In genomic region chr2:223797073-223797472, GRCh38 we compare ENCODE assay signal across 12 cellular contexts. TPM values are rescaled to one million over a fixed set of nuclear protein-coding genes. Genes with fewer than 3 reads are reported as not detected.
DNase-seq lines count a peak whose midpoint lies in the region; ATAC-seq and TF ChIP-seq lines count a peak whose summit lies in the region.
"Had no signal": no experiment of that assay in that cellular context is flagged by ENCODE, and none has a peak within 500 bp of the region (broad histone marks: within the 10 kb centered on the region; RNA-seq: fewer than 3 reads in every experiment).

No MANE protein-coding gene starts in this region.

- H3K27ac Mint-ChIP-seq in chondrocyte (ENCODE audit: unreplicated experiment) = peak overlapping the region; percentile 88
- peak overlapping the region; percentile 78 for H3K27ac Mint-ChIP-seq in mesothelial cell of epicardium

- H3K4me3 ChIP-seq in A673 (ENCODE audit: low read depth, low read length, poor library complexity, severe bottlenecking) (no peak overlapping the region), MG63 (no peak overlapping the region)
- H3K4me3 ChIP-seq: skin epidermis had no signal

- CTCF ChIA-PET in A673 (lab: Charles Lee) = interaction anchor here (1.5 kb wide), 1 partner anchor 825 kb away, joined by 13 read pairs; no protein-coding TSS in a partner anchor

- peaks cover 4% of the 10 kb centered on the region for H3K9me3 ChIP-seq in A673 (ENCODE audit: low read depth, low read length, poor library complexity, severe bottlenecking)
- H3K9me3 ChIP-seq in MG63 = peaks cover under 1% of the 10 kb centered on the region; the same call in 1 of the 2 replicates

- no peak overlapping the region for H3K4me3 Mint-ChIP-seq in chondrocyte (ENCODE audit: unreplicated experiment)
- no peak overlapping the region for H3K4me3 Mint-ChIP-seq in mesothelial cell of epicardium

- ATAC-seq in GM18861 (IDR thresholded peaks at IDR 0.05; ENCODE audit: unreplicated experiment) = no peak

- intact Hi-C loops in A673 (cut with micrococcal nuclease; ENCODE audit: unreplicated experiment) = loop anchor here (5.0 to 10.0 kb wide), 5 partner anchors 110 to 1102 kb away; no protein-coding TSS in a partner anchor

- no peak for TF ChIP-seq CTCF in A673 (conservative IDR thresholded peaks at IDR 0.05; ENCODE audit: low read depth, low read length)
- no peak for TF ChIP-seq CTCF in chondrocyte (IDR thresholded peaks at IDR 0.05)
- TF ChIP-seq CTCF in mesothelial cell of epicardium (IDR thresholded peaks at IDR 0.05; ENCODE audit: unreplicated experiment) = no peak

- no peaks in the 10 kb centered on the region for H3K36me3 ChIP-seq in A673 (ENCODE audit: insufficient read depth, low read length, poor library complexity, severe bottlenecking)
- H3K36me3 ChIP-seq in MG63 = no peaks in the 10 kb centered on the region; the same call in 1 of the 2 replicates

- DNase-seq in A673 (ENCODE audit: low spot score) (no peak), MG63 (peak; percentile 56), chondrocyte (ENCODE audit: low spot score) (no peak), mesothelial cell of epicardium (ENCODE audit: low spot score in 2 of 2, unreplicated experiment in 2 of 2) (no peak), RKO (ENCODE audit: low spot score) (no peak), ecto neural progenitor cell (ENCODE audit: low spot score) (no peak), Ammon's horn (ENCODE audit: low spot score) (no peak)
- DNase-seq: KBM-7, NCI-H2081 treated with DMSO at 0.1 percent for 48 hours, T1000 had no signal

- H3K27me3 Mint-ChIP-seq in chondrocyte (ENCODE audit: low read depth) (no peaks in the 10 kb centered on the region), mesothelial cell of epicardium (ENCODE audit: low read depth) (no peaks in the 10 kb centered on the region)

- POLR2A ChIA-PET in A673 (lab: Charles Lee; ENCODE audit: low non-redundant PET) = no interaction called here

- H3K9me3 Mint-ChIP-seq in chondrocyte (ENCODE audit: low read depth) = peaks cover 5% of the 10 kb centered on the region
- peaks cover 15% of the 10 kb centered on the region for H3K9me3 Mint-ChIP-seq in mesothelial cell of epicardium

- H3K27me3 ChIP-seq in A673 (replicated peaks; ENCODE audit: insufficient read depth, low read depth, low read length, poor library complexity) = no peaks in the 10 kb centered on the region
- no peaks in the 10 kb centered on the region for H3K27me3 ChIP-seq in MG63

- H3K4me1 ChIP-seq in A673 (ENCODE audit: insufficient read depth, low read length, poor library complexity, severe bottlenecking) = peaks cover 11% of the 10 kb centered on the region

- H3K4me1 Mint-ChIP-seq in chondrocyte (ENCODE audit: low read depth) = peaks cover 43% of the 10 kb centered on the region
- peaks cover 34% of the 10 kb centered on the region for H3K4me1 Mint-ChIP-seq in mesothelial cell of epicardium

- H3K36me3 Mint-ChIP-seq in chondrocyte (ENCODE audit: low read depth) = no peaks in the 10 kb centered on the region
- H3K36me3 Mint-ChIP-seq in mesothelial cell of epicardium = peaks cover 13% of the 10 kb centered on the region

- H3K27ac ChIP-seq in A673 (ENCODE audit: low read depth, low read length, poor library complexity, severe bottlenecking) = peak overlapping the region; percentile 38

- no TSS peak for BruUV-seq in A673 (replicated peaks; lab: Mats Ljungman, UMichigan)

RNA-seq across cellular contexts. Expression of gene AP1S3, which starts 40.3 kb away (rescaled TPM):
- total RNA-seq in A673 (2021) (19.9 and 23.0 TPM in 2 replicates), chondrocyte (5.2 to 6.4 TPM (median 5.5 TPM) in 3 replicates), mesothelial cell of epicardium (18.0 to 23.2 TPM (median 18.5 TPM) in 3 replicates)
- 22.2 and 35.5 TPM in 2 replicates for total RNA-seq in MG63 (2014; rRNA removed; shearing (Covaris generic); ENCODE audit: low replicate concordance)
